ENCODE assay signal across 9 cellular contexts in genomic region chr3:42589382-42590109, GRCh38. TPM values are rescaled to one million over a fixed set of nuclear protein-coding genes. Genes with fewer than 3 reads are reported as not detected.
A peak's percentile ranks its signal among the peaks of the same experiment; 100 is the strongest.
DNase-seq lines count a peak whose midpoint lies in the region; ATAC-seq, FAIRE-seq and TF ChIP-seq lines count a peak whose summit lies in the region.
"Had no signal": no experiment of that assay in that cellular context is flagged by ENCODE, and none has a peak within 500 bp of the region (broad histone marks: within the 10 kb centered on the region; RNA-seq: fewer than 3 reads in every experiment).

No MANE protein-coding gene starts in this region.

- intact Hi-C loops in activated CD4-positive, alpha-beta T cell treated with anti-CD3 and anti-CD28 coated beads for 36 hours (cut with DNase I, micrococcal nuclease) = loop anchor here (1.0 kb wide), 4 partner anchors 7 to 184 kb away; partner anchors contain the start of genes NKTR (in 2 of the 2) and CCDC13 (in 1 of the 2)
- intact Hi-C loops in pancreas (cut with DNase I) = loop anchor here in 1 of 3 donors (10.0 kb wide), 1 partner anchor 155 kb away; no protein-coding TSS in a partner anchor

- peak overlapping the region; percentile 80 for H3K27ac ChIP-seq in WERI-Rb-1
- H3K27ac ChIP-seq in iPS-18a (ENCODE audit: low read length) = no peak overlapping the region
- H3K27ac ChIP-seq in subcutaneous abdominal adipose tissue (ENCODE audit: low read depth, low read length) = no peak overlapping the region
- peak overlapping the region in 2 of 4 donors; percentile 56 to 67 for H3K27ac ChIP-seq in pancreas

- H3K27ac Mint-ChIP-seq in activated CD4-positive, alpha-beta T cell treated with anti-CD3 and anti-CD28 coated beads for 36 hours = peak overlapping the region; percentile 95

- POLR2A ChIA-PET in activated CD4-positive, alpha-beta T cell treated with anti-CD3 and anti-CD28 coated beads for 36 hours (lab: Charles Lee) = interaction anchor here (0.7 to 1.6 kb wide), 2 partner anchors 8 to 11 kb away, joined by 4 to 12 read pairs; partner anchors contain the start of gene NKTR

- peaks cover 34% of the 10 kb centered on the region for H3K4me1 Mint-ChIP-seq in activated CD4-positive, alpha-beta T cell treated with anti-CD3 and anti-CD28 coated beads for 36 hours

- 89 to 93% methylated on average over 20 of the region's 20 CpGs for WGBS in pancreas, 2 donors

- peak overlapping the region; percentile 90 for H3K4me3 Mint-ChIP-seq in activated CD4-positive, alpha-beta T cell treated with anti-CD3 and anti-CD28 coated beads for 36 hours

- TF ChIP-seq CTCF in WERI-Rb-1 (IDR thresholded peaks at IDR 0.05; ENCODE audit: low read depth, low read length) (no peak), pancreas (IDR thresholded peaks at IDR 0.05) (no peak)

- ATAC-seq in activated CD4-positive, alpha-beta T cell treated with anti-CD3 and anti-CD28 coated beads for 36 hours = no peak
- no peak for ATAC-seq in pancreas

- CTCF ChIA-PET in activated CD4-positive, alpha-beta T cell treated with anti-CD3 and anti-CD28 coated beads for 36 hours (lab: Charles Lee) = interaction anchor here (0.7 kb wide), 1 partner anchor 214 kb away, joined by 4 read pairs; the partner anchor contains the start of gene HIGD1A

- peaks cover 21% of the 10 kb centered on the region for H3K36me3 Mint-ChIP-seq in activated CD4-positive, alpha-beta T cell treated with anti-CD3 and anti-CD28 coated beads for 36 hours (ENCODE audit: low read depth)

- no peak for DNase-seq in activated CD4-positive, alpha-beta T cell treated with anti-CD3 and anti-CD28 coated beads for 36 hours
- DNase-seq in activated CD4-positive, alpha-beta T cell treated with anti-CD3 and anti-CD28 coated beads for 1 hour = no peak
- no peak for DNase-seq in WERI-Rb-1
- no peak for DNase-seq in pancreas
- DNase-seq in MV-4-11 (lab: John Stamatoyannopoulos, UW) = no peak
- no peak for DNase-seq in NCI-H446 (lab: John Stamatoyannopoulos, UW)
- DNase-seq: COR-L47 had no signal

- H3K9me3 ChIP-seq in WERI-Rb-1 (ENCODE audit: severe bottlenecking) (no peaks in the 10 kb centered on the region), iPS-18a (ENCODE audit: control insufficient read depth, low read depth, low read length) (no peaks in the 10 kb centered on the region), subcutaneous abdominal adipose tissue (ENCODE audit: control insufficient read depth in 5 of 5, low read length in 5 of 5) (no peaks in the 10 kb centered on the region), pancreas (no peaks in the 10 kb centered on the region)

- peak overlapping the region; percentile 68 for H3K4me3 ChIP-seq in WERI-Rb-1 (ENCODE audit: low read depth, low read length)
- peak overlapping the region; percentile 77 for H3K4me3 ChIP-seq in iPS-18a (ENCODE audit: low read length)
- peak overlapping the region; percentile 55 to 86 (median 81) for H3K4me3 ChIP-seq in subcutaneous abdominal adipose tissue (ENCODE audit: low read depth in 1 of 5, low read length in 5 of 5)
- peak overlapping the region in 2 of 4 donors; percentile 63 to 67 for H3K4me3 ChIP-seq in pancreas

- H3K9ac ChIP-seq in iPS-18a (ENCODE audit: low read length) = peak overlapping the region; percentile 18
- peak overlapping the region in 1 of 5 donors; percentile 51 for H3K9ac ChIP-seq in subcutaneous abdominal adipose tissue (ENCODE audit: low read length in 5 of 5)

- no peaks in the 10 kb centered on the region for H3K27me3 ChIP-seq in WERI-Rb-1 (ENCODE audit: insufficient read depth, low read depth, severe bottlenecking)
- H3K27me3 ChIP-seq in iPS-18a (ENCODE audit: control insufficient read depth, insufficient read depth, low read length) = no peaks in the 10 kb centered on the region
- no peaks in the 10 kb centered on the region for H3K27me3 ChIP-seq in subcutaneous abdominal adipose tissue (ENCODE audit: control insufficient read depth in 5 of 5, insufficient read depth in 4 of 5, low read length in 5 of 5)
- H3K27me3 ChIP-seq in pancreas = no peaks in the 10 kb centered on the region

- no peak for FAIRE-seq in pancreas (lab: Jason Lieb, UNC)

- H3K9me3 Mint-ChIP-seq in activated CD4-positive, alpha-beta T cell treated with anti-CD3 and anti-CD28 coated beads for 36 hours (ENCODE audit: low read depth) = no peaks in the 10 kb centered on the region

- H3K27me3 Mint-ChIP-seq in activated CD4-positive, alpha-beta T cell treated with anti-CD3 and anti-CD28 coated beads for 36 hours = no peaks in the 10 kb centered on the region

- H3K36me3 ChIP-seq in WERI-Rb-1 (peaks cover 31% of the 10 kb centered on the region), iPS-18a (ENCODE audit: control insufficient read depth, low read depth, low read length) (peaks cover 14% of the 10 kb centered on the region), subcutaneous abdominal adipose tissue (ENCODE audit: control insufficient read depth in 5 of 5, insufficient read depth in 5 of 5, low read length in 5 of 5) (peaks cover under 1 to 12% (median 3%) of the 10 kb centered on the region in 5 donors), pancreas (no peaks in the 10 kb centered on the region)

- H3K4me1 ChIP-seq in iPS-18a (ENCODE audit: control insufficient read depth, low read depth, low read length) = peaks cover 17% of the 10 kb centered on the region
- peaks cover 3 to 19% (median 15%) of the 10 kb centered on the region in 5 donors for H3K4me1 ChIP-seq in subcutaneous abdominal adipose tissue (ENCODE audit: control insufficient read depth in 5 of 5, insufficient read depth in 5 of 5, low read length in 5 of 5)
- H3K4me1 ChIP-seq in pancreas = peaks cover 0 to 12% (median 0%) of the 10 kb centered on the region in 3 donors

RNA-seq across cellular contexts. Expression of gene SS18L2, which starts 1.1 kb away (rescaled TPM):
- 10 to 100 TPM; 42.0 to 54.5 TPM for total RNA-seq in activated CD4-positive, alpha-beta T cell treated with anti-CD3 and anti-CD28 coated beads for 36 hours
- total RNA-seq in pancreas = 10 to 100 TPM in 1 of 6 donors, 1 to 10 TPM in 5; 7.5 to 14.1 (median 8.4) TPM
- 10 to 100 TPM; 21.7 to 24.2 TPM for polyA plus RNA-seq in pancreas

RNA-seq across cellular contexts. Expression of gene SEC22C, which starts 7.8 kb away (rescaled TPM):
- 10 to 100 TPM; 34.2 to 42.5 TPM for total RNA-seq in activated CD4-positive, alpha-beta T cell treated with anti-CD3 and anti-CD28 coated beads for 36 hours
- total RNA-seq in pancreas = 10 to 100 TPM; 19.5 to 26.1 (median 21.7) TPM
- 10 to 100 TPM; 12.0 to 23.7 TPM for polyA plus RNA-seq in pancreas

RNA-seq across cellular contexts. Expression of gene NKTR, which starts 10.9 kb away (rescaled TPM):
- total RNA-seq in activated CD4-positive, alpha-beta T cell treated with anti-CD3 and anti-CD28 coated beads for 36 hours = 10 to 100 TPM; 50.8 to 59.2 TPM
- 10 to 100 TPM; 15.5 to 42.0 (median 33.0) TPM for total RNA-seq in pancreas
- 10 to 100 TPM; 27.9 to 46.8 TPM for polyA plus RNA-seq in pancreas
